ENCODE assay signal across 8 cellular contexts in genomic region chr15:94232107-94232506, GRCh38. TPM values are rescaled to one million over a fixed set of nuclear protein-coding genes. Genes with fewer than 3 reads are reported as not detected.
DNase-seq lines count a peak whose midpoint lies in the region; ATAC-seq lines count a peak whose summit lies in the region.

No MANE protein-coding gene starts in this region.

- no peaks in the 10 kb centered on the region for H3K9me2 ChIP-seq in Karpas-422 (replicated peaks; ENCODE audit: insufficient read depth, low read length)

- H2BK120ac ChIP-seq in neuronal stem cell (ENCODE audit: low read depth, low read length) = no peak overlapping the region

- DNase-seq in Karpas-422 = peak; percentile 90
- DNase-seq in neuronal stem cell (ENCODE audit: low spot score) = no peak
- DNase-seq in NCI-H510A (lab: John Stamatoyannopoulos, UW) = no peak
- DNase-seq in NCI-H2171 treated with DMSO at 0.1 percent for 48 hours (lab: John Stamatoyannopoulos, UW) = no peak

- H3K36me3 ChIP-seq in ES-I3 (ENCODE audit: insufficient read depth, low read length) = no peaks in the 10 kb centered on the region; the same call in 1 of the 2 replicates
- H3K36me3 ChIP-seq in Karpas-422 (ENCODE audit: insufficient read depth, low read length) = no peaks in the 10 kb centered on the region
- H3K36me3 ChIP-seq in duodenal mucosa (ENCODE audit: control insufficient read depth in 1 of 2, insufficient read depth in 2 of 2, low read length in 2 of 2) = no peaks in the 10 kb centered on the region
- no peaks in the 10 kb centered on the region for H3K36me3 ChIP-seq in neuronal stem cell (replicated peaks in 1 of 2; ENCODE audit: control insufficient read depth in 2 of 2, insufficient read depth in 2 of 2, low read length in 2 of 2)

- ATAC-seq in GM18520 (IDR thresholded peaks at IDR 0.05; ENCODE audit: unreplicated experiment) (no peak), GM21737 (IDR thresholded peaks at IDR 0.05; ENCODE audit: unreplicated experiment) (no peak)

- no peak overlapping the region for H2BK15ac ChIP-seq in neuronal stem cell (ENCODE audit: low read length)

- no peak overlapping the region for H2BK5ac ChIP-seq in neuronal stem cell (ENCODE audit: low read length)

- no peak overlapping the region for H2AK5ac ChIP-seq in neuronal stem cell (ENCODE audit: low read depth, low read length)

- no peak overlapping the region for H3K18ac ChIP-seq in neuronal stem cell (ENCODE audit: low read length)

- H3K9me3 ChIP-seq in ES-I3 (ENCODE audit: control insufficient read depth, insufficient read depth, low read length) = no peaks in the 10 kb centered on the region
- H3K9me3 ChIP-seq in Karpas-422 (ENCODE audit: low read length) = no peaks in the 10 kb centered on the region
- no peaks in the 10 kb centered on the region for H3K9me3 ChIP-seq in duodenal mucosa (ENCODE audit: control insufficient read depth in 1 of 2, low read length in 2 of 2)
- H3K9me3 ChIP-seq in neuronal stem cell (replicated peaks in 1 of 2; ENCODE audit: control insufficient read depth in 2 of 2, insufficient read depth in 1 of 2, low read depth in 1 of 2, low read length in 2 of 2) = no peaks in the 10 kb centered on the region

- H3K4me3 ChIP-seq in Karpas-422 (ENCODE audit: low read length) (peak overlapping the region; percentile 88), duodenal mucosa (ENCODE audit: low read depth in 1 of 2, low read length in 2 of 2) (peak overlapping the region; percentile 86 to 91), neuronal stem cell (ENCODE audit: low read length in 2 of 2) (no peak overlapping the region)

- no peak overlapping the region for H4K8ac ChIP-seq in neuronal stem cell (ENCODE audit: low read depth, low read length)

- H3K4me2 ChIP-seq in Karpas-422 (ENCODE audit: low read depth, low read length, poor library complexity, severe bottlenecking) (peak overlapping the region; percentile 86), neuronal stem cell (ENCODE audit: insufficient read depth, low read length, poor library complexity, severe bottlenecking) (peak overlapping the region; percentile 99)

- H3K79me1 ChIP-seq in neuronal stem cell (ENCODE audit: low read depth, low read length) = no peaks in the 10 kb centered on the region

- no peak overlapping the region for H2BK12ac ChIP-seq in neuronal stem cell (ENCODE audit: low read length)

- no peak overlapping the region for H4K91ac ChIP-seq in neuronal stem cell (ENCODE audit: low read depth, low read length, poor library complexity)

- H3K27me3 ChIP-seq in Karpas-422 (ENCODE audit: low read length) (no peaks in the 10 kb centered on the region; the same call in 1 of the 2 replicates), duodenal mucosa (ENCODE audit: control insufficient read depth in 1 of 2, insufficient read depth in 2 of 2, low read length in 2 of 2) (no peaks in the 10 kb centered on the region), neuronal stem cell (ENCODE audit: control insufficient read depth in 3 of 3, insufficient read depth in 3 of 3, low read depth in 1 of 3, low read length in 3 of 3) (peaks cover 3 to 78% (median 30%) of the 10 kb centered on the region in 3 experiments)

- H4K20me1 ChIP-seq in Karpas-422 (ENCODE audit: insufficient read depth, low read depth, low read length) = peaks cover 35% of the 10 kb centered on the region; the same call in 1 of the 2 replicates

- peak overlapping the region; percentile 94 for H3K27ac ChIP-seq in Karpas-422 (ENCODE audit: low read length)
- H3K27ac ChIP-seq in duodenal mucosa (ENCODE audit: low read depth, low read length) = peak overlapping the region; percentile 71
- no peak overlapping the region for H3K27ac ChIP-seq in neuronal stem cell (replicated peaks; ENCODE audit: low read length)

- H3K23ac ChIP-seq in neuronal stem cell (ENCODE audit: low read depth, low read length, poor library complexity) = no peak overlapping the region

- H3K4ac ChIP-seq in neuronal stem cell (ENCODE audit: low read length) = no peak overlapping the region

- no CpG with 5 or more reads among the region's 9 CpGs for WGBS in neuronal stem cell (ENCODE audit: extremely low coverage in 2 of 2, insufficient read length in 2 of 2, insufficient replicate concordance in 1 of 2), 2 donors

- no peak overlapping the region for H3K14ac ChIP-seq in neuronal stem cell (ENCODE audit: low read length)

- H2AFZ ChIP-seq in Karpas-422 (ENCODE audit: low read length) (peak overlapping the region; percentile 62; the same call in 1 of the 2 replicates), neuronal stem cell (ENCODE audit: low read length) (peak overlapping the region; percentile 65)

- peak overlapping the region; percentile 81 for H3K9ac ChIP-seq in ES-I3 (ENCODE audit: low read depth, low read length)
- peak overlapping the region; percentile 84 for H3K9ac ChIP-seq in Karpas-422 (ENCODE audit: low read length)
- H3K9ac ChIP-seq in duodenal mucosa (ENCODE audit: low read depth in 1 of 2, low read length in 2 of 2) = peak overlapping the region; percentile 85 to 90
- H3K9ac ChIP-seq in neuronal stem cell (ENCODE audit: low read depth, low read length, poor library complexity) = no peak overlapping the region

- H3K79me2 ChIP-seq in Karpas-422 (ENCODE audit: low read length) = peaks cover 49% of the 10 kb centered on the region

- H3K4me1 ChIP-seq in ES-I3 (ENCODE audit: insufficient read depth, low read length) (0 out of 2 replicates have a peak, but pooled peaks cover 10% of the 10 kb centered on the region), Karpas-422 (ENCODE audit: low read length) (peaks cover 70% of the 10 kb centered on the region), duodenal mucosa (ENCODE audit: control insufficient read depth in 1 of 2, insufficient read depth in 2 of 2, low read length in 2 of 2) (peaks cover 41 to 55% of the 10 kb centered on the region in 2 donors), neuronal stem cell (ENCODE audit: control insufficient read depth in 2 of 2, insufficient read depth in 1 of 2, low read depth in 1 of 2, low read length in 2 of 2) (peaks cover 0 to 2% of the 10 kb centered on the region in 2 donors)

RNA-seq across cellular contexts. Expression of gene MCTP2, which starts 0.7 kb away (rescaled TPM):
- total RNA-seq in Karpas-422 (2014; rRNA removed; shearing (Covaris generic); ENCODE audit: low replicate concordance) = 42.0 and 58.9 TPM in 2 replicates
- polyA plus RNA-seq in neuronal stem cell (2013, experiment 1 of 2) = 0.01 TPM
- polyA plus RNA-seq in neuronal stem cell (2013, experiment 2 of 2) = under 0.01 TPM

Comparison
In these comparisons a context has a peak if more than half of its experiments do, and no peak if none do; other contexts are left out.
1. H3K4me3 ChIP-seq: peak in Karpas-422 (single experiment) and duodenal mucosa (2 of 2); none in neuronal stem cell (0 of 2).